In genomic region chr11:121661796-121662508, GRCh38 we compare ENCODE assay signal across 13 cellular contexts.
DNase-seq lines count a peak whose midpoint lies in the region; ATAC-seq, FAIRE-seq and TF ChIP-seq lines count a peak whose summit lies in the region.
"Had no signal": no experiment of that assay in that cellular context is flagged by ENCODE, and none has a peak within 500 bp of the region (broad histone marks: within the 10 kb centered on the region; RNA-seq: fewer than 3 reads in every experiment).

No MANE protein-coding gene starts in this region.

- H3K79me2 ChIP-seq in astrocyte (ENCODE audit: insufficient read depth, low read length), result no peaks in the 10 kb centered on the region

- H3K27ac ChIP-seq in astrocyte (ENCODE audit: low read depth, low read length) (peak overlapping the region; percentile 54), cardiac muscle cell (no peak overlapping the region), suprapubic skin (peak overlapping the region; percentile 39)

- peak; percentile 63 for FAIRE-seq in astrocyte (lab: Jason Lieb, UNC)
- FAIRE-seq: RCC 7860 had no signal

- H3K4me3 ChIP-seq in astrocyte (ENCODE audit: insufficient read depth, low read depth, low read length), result no peak overlapping the region
- H3K4me3 ChIP-seq in cardiac muscle cell, result no peak overlapping the region
- no peak overlapping the region for H3K4me3 ChIP-seq in suprapubic skin
- H3K4me3 ChIP-seq: heart right ventricle had no signal

- H3K27ac Mint-ChIP-seq in astrocyte (ENCODE audit: unreplicated experiment) (no peak overlapping the region), glutamatergic neuron (ENCODE audit: unreplicated experiment) (no peak overlapping the region)
- no peak overlapping the region for H3K27ac Mint-ChIP-seq in activated T-helper 17 cell treated with anti-CD3 and anti-CD28 coated beads, Interleukin-2, amount 50 U/mL, for 72 hours

- DNase-seq in NCI-H1092 treated with DMSO at 0.1 percent for 48 hours (lab: John Stamatoyannopoulos, UW) (peak; percentile 45), NCI-H1092 (lab: John Stamatoyannopoulos, UW) (no peak), astrocyte (ENCODE audit: low read depth) (peak; percentile 78), cardiac muscle cell (ENCODE audit: low read depth in 1 of 2, low spot score in 1 of 2) (peak in 1 of 2 donors; percentile 88), suprapubic skin (ENCODE audit: low spot score in 2 of 2) (no peak), glutamatergic neuron (no peak)
- DNase-seq: 8988T, cerebellar nuclear complex, heart right ventricle, NCI-H2029 had no signal

- no peak for TF ChIP-seq POLR2A in suprapubic skin (IDR thresholded peaks at IDR 0.05)

- no peak overlapping the region for H3K4me3 Mint-ChIP-seq in astrocyte (ENCODE audit: unreplicated experiment)
- no peak overlapping the region for H3K4me3 Mint-ChIP-seq in glutamatergic neuron (ENCODE audit: unreplicated experiment)
- no peak overlapping the region for H3K4me3 Mint-ChIP-seq in activated T-helper 17 cell treated with anti-CD3 and anti-CD28 coated beads, Interleukin-2, amount 50 U/mL, for 72 hours

- no peak overlapping the region for H3K9ac ChIP-seq in astrocyte (ENCODE audit: low read length)

- H3K27me3 ChIP-seq in astrocyte (ENCODE audit: insufficient read depth, low read length) (no peaks in the 10 kb centered on the region), cardiac muscle cell (no peaks in the 10 kb centered on the region), suprapubic skin (no peaks in the 10 kb centered on the region)
- H3K27me3 ChIP-seq: heart right ventricle had no signal

- H3K36me3 Mint-ChIP-seq in astrocyte (ENCODE audit: low read depth, unreplicated experiment), result no peaks in the 10 kb centered on the region
- H3K36me3 Mint-ChIP-seq in glutamatergic neuron (ENCODE audit: unreplicated experiment), result no peaks in the 10 kb centered on the region
- H3K36me3 Mint-ChIP-seq in activated T-helper 17 cell treated with anti-CD3 and anti-CD28 coated beads, Interleukin-2, amount 50 U/mL, for 72 hours (ENCODE audit: low read depth), result no peaks in the 10 kb centered on the region

- H3K27me3 Mint-ChIP-seq in astrocyte (ENCODE audit: low read depth, unreplicated experiment), result no peaks in the 10 kb centered on the region
- H3K27me3 Mint-ChIP-seq in glutamatergic neuron (ENCODE audit: unreplicated experiment), result peaks cover 2% of the 10 kb centered on the region
- no peaks in the 10 kb centered on the region for H3K27me3 Mint-ChIP-seq in activated T-helper 17 cell treated with anti-CD3 and anti-CD28 coated beads, Interleukin-2, amount 50 U/mL, for 72 hours

- no peaks in the 10 kb centered on the region for H3K9me3 Mint-ChIP-seq in astrocyte (ENCODE audit: unreplicated experiment)
- H3K9me3 Mint-ChIP-seq in glutamatergic neuron (ENCODE audit: unreplicated experiment), result peaks cover 4% of the 10 kb centered on the region
- H3K9me3 Mint-ChIP-seq in activated T-helper 17 cell treated with anti-CD3 and anti-CD28 coated beads, Interleukin-2, amount 50 U/mL, for 72 hours, result no peaks in the 10 kb centered on the region

- H3K4me1 Mint-ChIP-seq in astrocyte (ENCODE audit: low read depth, unreplicated experiment) (peaks cover 7% of the 10 kb centered on the region), glutamatergic neuron (ENCODE audit: low read depth, unreplicated experiment) (no peaks in the 10 kb centered on the region)
- H3K4me1 Mint-ChIP-seq in activated T-helper 17 cell treated with anti-CD3 and anti-CD28 coated beads, Interleukin-2, amount 50 U/mL, for 72 hours, result no peaks in the 10 kb centered on the region

- H3K36me3 ChIP-seq in astrocyte (ENCODE audit: insufficient read depth, low read length), result no peaks in the 10 kb centered on the region
- no peaks in the 10 kb centered on the region for H3K36me3 ChIP-seq in cardiac muscle cell
- no peaks in the 10 kb centered on the region for H3K36me3 ChIP-seq in suprapubic skin
- H3K36me3 ChIP-seq: heart right ventricle had no signal

- peaks cover 15% of the 10 kb centered on the region for H3K4me1 ChIP-seq in astrocyte (ENCODE audit: insufficient read depth, low read length)
- H3K4me1 ChIP-seq in cardiac muscle cell (ENCODE audit: low read depth), result no peaks in the 10 kb centered on the region
- H3K4me1 ChIP-seq in suprapubic skin, result no peaks in the 10 kb centered on the region

- H3K9me3 ChIP-seq in astrocyte (ENCODE audit: insufficient read depth, low read depth, low read length), result no peaks in the 10 kb centered on the region
- H3K9me3 ChIP-seq in cardiac muscle cell (ENCODE audit: low read depth), result no peaks in the 10 kb centered on the region
- H3K9me3 ChIP-seq in suprapubic skin, result no peaks in the 10 kb centered on the region
- H3K9me3 ChIP-seq: heart right ventricle had no signal

- WGBS in suprapubic skin, result 72% methylated on average over 6 of the region's 6 CpGs

- ATAC-seq in activated T-helper 17 cell treated with anti-CD3 and anti-CD28 coated beads, Interleukin-2, amount 50 U/mL, for 72 hours (replicated peaks), result no peak
- ATAC-seq in GM21447 (IDR thresholded peaks at IDR 0.05; ENCODE audit: unreplicated experiment), result no peak

- peak overlapping the region; percentile 36 for H3K4me2 ChIP-seq in astrocyte (ENCODE audit: low read length)

- H4K20me1 ChIP-seq in astrocyte (ENCODE audit: insufficient read depth, low read length), result no peaks in the 10 kb centered on the region

- peak overlapping the region; percentile 42 for H2AFZ ChIP-seq in astrocyte (ENCODE audit: low read depth, low read length)

- peak; percentile 7 for TF ChIP-seq CTCF in astrocyte (IDR thresholded peaks at IDR 0.05; ENCODE audit: insufficient read depth, low read depth, low read length)
- peak; percentile 30 for TF ChIP-seq CTCF in cardiac muscle cell (IDR thresholded peaks at IDR 0.05; ENCODE audit: low read depth, low read length)
- TF ChIP-seq CTCF in suprapubic skin (IDR thresholded peaks at IDR 0.05), result no peak
- no peak for TF ChIP-seq CTCF in glutamatergic neuron (IDR thresholded peaks at IDR 0.05; ENCODE audit: partially characterized antibody, unreplicated experiment)

- no peak for TF ChIP-seq EP300 in suprapubic skin (IDR thresholded peaks at IDR 0.05)

Comparison
In these comparisons a context has a peak if more than half of its experiments do, and no peak if none do; other contexts are left out.
1. DNase-seq: peak in NCI-H1092 treated with DMSO at 0.1 percent for 48 hours (single experiment) and astrocyte (single experiment); none in NCI-H1092 (single experiment), suprapubic skin (0 of 2) and glutamatergic neuron (single experiment).
2. CTCF ChIP-seq: peak in astrocyte (single experiment) and cardiac muscle cell (single experiment); none in suprapubic skin (0 of 2) and glutamatergic neuron (single experiment).